Comparison of ENCODE assay signal across 8 cellular contexts in genomic region chr2:61017556-61018318, GRCh38. TPM values are rescaled to one million over a fixed set of nuclear protein-coding genes. Genes with fewer than 3 reads are reported as not detected.
DNase-seq lines count a peak whose midpoint lies in the region; ATAC-seq, FAIRE-seq and TF ChIP-seq lines count a peak whose summit lies in the region.

PEX13 (plus strand) TSS chr2:61017720; CDS start chr2:61017760, 40 bp downstream.
A gene with protein sequence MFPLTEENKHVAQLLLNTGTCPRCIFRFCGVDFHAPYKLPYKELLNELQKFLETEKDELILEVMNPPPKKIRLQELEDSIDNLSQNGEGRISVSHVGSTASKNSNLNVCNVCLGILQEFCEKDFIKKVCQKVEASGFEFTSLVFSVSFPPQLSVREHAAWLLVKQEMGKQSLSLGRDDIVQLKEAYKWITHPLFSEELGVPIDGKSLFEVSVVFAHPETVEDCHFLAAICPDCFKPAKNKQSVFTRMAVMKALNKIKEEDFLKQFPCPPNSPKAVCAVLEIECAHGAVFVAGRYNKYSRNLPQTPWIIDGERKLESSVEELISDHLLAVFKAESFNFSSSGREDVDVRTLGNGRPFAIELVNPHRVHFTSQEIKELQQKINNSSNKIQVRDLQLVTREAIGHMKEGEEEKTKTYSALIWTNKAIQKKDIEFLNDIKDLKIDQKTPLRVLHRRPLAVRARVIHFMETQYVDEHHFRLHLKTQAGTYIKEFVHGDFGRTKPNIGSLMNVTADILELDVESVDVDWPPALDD (minus strand): TSS chr2:61018255. CDS start chr2:61011890, 6,365 bp downstream.

- TF ChIP-seq CTCF in 22Rv1 (IDR thresholded peaks at IDR 0.05) (no peak), VCaP (conservative IDR thresholded peaks at IDR 0.05) (no peak), kidney (IDR thresholded peaks at IDR 0.05; ENCODE audit: borderline replicate concordance, extremely low read depth, insufficient read depth) (no peak)

- ATAC-seq in GM18498 (IDR thresholded peaks at IDR 0.05; ENCODE audit: unreplicated experiment) (peak; percentile 83), HG02884 (IDR thresholded peaks at IDR 0.05; ENCODE audit: unreplicated experiment) (peak; percentile 68)

- FAIRE-seq in kidney (lab: Jason Lieb, UNC): no peak

- H3K4me3 ChIP-seq in kidney (ENCODE audit: low read length in 2 of 2): peak within 1 kb of the TSS; percentile 89 to 99

- H3K9me3 ChIP-seq in kidney (ENCODE audit: control insufficient read depth in 1 of 2, low read length in 2 of 2): peaks cover 0 to 4% of the 10 kb centered on the region in 2 donors

- H3K36me3 ChIP-seq in kidney (ENCODE audit: control insufficient read depth in 1 of 2, insufficient read depth in 2 of 2, low read length in 2 of 2): no peaks in the 10 kb centered on the region

- H3K4me1 ChIP-seq in kidney (ENCODE audit: control insufficient read depth in 1 of 2, insufficient read depth in 1 of 2, low read depth in 1 of 2, low read length in 2 of 2): peaks cover 0 to 7% of the 10 kb centered on the region in 2 donors

- intact Hi-C loops in kidney (cut with DNase I): no loop called here

- peak within 1 kb of the TSS; percentile 99 for H3K27ac ChIP-seq in 22Rv1
- peak within 1 kb of the TSS; percentile 97 for H3K27ac ChIP-seq in VCaP
- H3K27ac ChIP-seq in kidney (ENCODE audit: low read depth in 2 of 2, low read length in 2 of 2): peak within 1 kb of the TSS; percentile 85 to 86

- DNase-seq in NCI-H1930 (lab: John Stamatoyannopoulos, UW): peak; percentile 46 to 77
- DNase-seq in central memory CD4-positive, alpha-beta T cell: peak; percentile 65
- peak; percentile 89 for DNase-seq in kidney
- peak; percentile 37 to 49 for DNase-seq in stimulated activated CD4-positive, alpha-beta T cell treated with anti-CD3 and anti-CD28 coated beads, Interleukin-15, amount 100 ng/mL, for 1 hour (ENCODE audit: low read depth in 1 of 2, low spot score in 1 of 2)

- peak within 1 kb of the TSS; percentile 95 to 97 for H3K9ac ChIP-seq in kidney (ENCODE audit: low read length in 2 of 2)

RNA-seq across cellular contexts. Expression of gene PEX13, which starts in this region (rescaled TPM):
- 22.5 TPM for total RNA-seq in kidney
- polyA plus RNA-seq in kidney (ENCODE audit: insufficient read depth, low read depth, low replicate concordance): 12.7 TPM

RNA-seq across cellular contexts. Expression of the second gene that starts in this region (rescaled TPM):
- 5.7 TPM for total RNA-seq in kidney
- polyA plus RNA-seq in kidney (ENCODE audit: insufficient read depth, low read depth, low replicate concordance): 3.0 TPM

Comparison
In these comparisons a context has a peak if more than half of its experiments do, and no peak if none do; other contexts are left out.
1. Peak in every context shown above with its lines: DNase-seq, ATAC-seq, H3K4me3 ChIP-seq and H3K27ac ChIP-seq.